1 cellular context compared by ENCODE assay signal in the genomic region with DNA sequence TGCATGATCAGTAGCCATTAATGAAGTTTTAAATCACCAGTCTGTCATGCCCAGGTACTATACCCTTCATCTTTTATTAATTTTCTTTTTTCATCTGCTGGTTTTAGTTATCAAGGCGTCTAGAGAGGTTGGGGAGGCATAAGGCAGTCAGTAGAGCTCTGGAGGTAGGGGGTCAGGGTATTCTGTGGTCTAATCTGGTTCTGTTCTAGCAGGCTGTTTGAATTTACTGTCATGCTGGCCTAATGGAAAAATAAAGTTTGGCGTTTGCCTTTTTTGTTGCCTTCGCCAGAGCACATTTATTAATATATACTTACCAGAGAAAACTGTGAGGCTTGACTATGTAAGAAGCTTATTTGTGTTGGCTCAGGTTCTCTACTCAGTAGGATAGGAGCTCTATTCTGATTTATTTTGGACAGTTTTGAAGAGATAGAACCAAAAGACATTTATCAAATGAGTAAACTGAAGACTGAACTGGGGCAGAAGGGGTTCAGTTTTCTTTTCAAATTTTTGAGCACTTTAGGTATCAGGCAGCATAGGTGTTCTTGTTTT.
TF ChIP-seq lines count a peak whose summit lies in the region.

No MANE protein-coding gene starts in this region.

TF ChIP-seq in GM23338, 12 proteins besides CTCF, POLR2A, EP300 and RAD21 (continued from another document):
- TF ChIP-seq, protein P1, sequence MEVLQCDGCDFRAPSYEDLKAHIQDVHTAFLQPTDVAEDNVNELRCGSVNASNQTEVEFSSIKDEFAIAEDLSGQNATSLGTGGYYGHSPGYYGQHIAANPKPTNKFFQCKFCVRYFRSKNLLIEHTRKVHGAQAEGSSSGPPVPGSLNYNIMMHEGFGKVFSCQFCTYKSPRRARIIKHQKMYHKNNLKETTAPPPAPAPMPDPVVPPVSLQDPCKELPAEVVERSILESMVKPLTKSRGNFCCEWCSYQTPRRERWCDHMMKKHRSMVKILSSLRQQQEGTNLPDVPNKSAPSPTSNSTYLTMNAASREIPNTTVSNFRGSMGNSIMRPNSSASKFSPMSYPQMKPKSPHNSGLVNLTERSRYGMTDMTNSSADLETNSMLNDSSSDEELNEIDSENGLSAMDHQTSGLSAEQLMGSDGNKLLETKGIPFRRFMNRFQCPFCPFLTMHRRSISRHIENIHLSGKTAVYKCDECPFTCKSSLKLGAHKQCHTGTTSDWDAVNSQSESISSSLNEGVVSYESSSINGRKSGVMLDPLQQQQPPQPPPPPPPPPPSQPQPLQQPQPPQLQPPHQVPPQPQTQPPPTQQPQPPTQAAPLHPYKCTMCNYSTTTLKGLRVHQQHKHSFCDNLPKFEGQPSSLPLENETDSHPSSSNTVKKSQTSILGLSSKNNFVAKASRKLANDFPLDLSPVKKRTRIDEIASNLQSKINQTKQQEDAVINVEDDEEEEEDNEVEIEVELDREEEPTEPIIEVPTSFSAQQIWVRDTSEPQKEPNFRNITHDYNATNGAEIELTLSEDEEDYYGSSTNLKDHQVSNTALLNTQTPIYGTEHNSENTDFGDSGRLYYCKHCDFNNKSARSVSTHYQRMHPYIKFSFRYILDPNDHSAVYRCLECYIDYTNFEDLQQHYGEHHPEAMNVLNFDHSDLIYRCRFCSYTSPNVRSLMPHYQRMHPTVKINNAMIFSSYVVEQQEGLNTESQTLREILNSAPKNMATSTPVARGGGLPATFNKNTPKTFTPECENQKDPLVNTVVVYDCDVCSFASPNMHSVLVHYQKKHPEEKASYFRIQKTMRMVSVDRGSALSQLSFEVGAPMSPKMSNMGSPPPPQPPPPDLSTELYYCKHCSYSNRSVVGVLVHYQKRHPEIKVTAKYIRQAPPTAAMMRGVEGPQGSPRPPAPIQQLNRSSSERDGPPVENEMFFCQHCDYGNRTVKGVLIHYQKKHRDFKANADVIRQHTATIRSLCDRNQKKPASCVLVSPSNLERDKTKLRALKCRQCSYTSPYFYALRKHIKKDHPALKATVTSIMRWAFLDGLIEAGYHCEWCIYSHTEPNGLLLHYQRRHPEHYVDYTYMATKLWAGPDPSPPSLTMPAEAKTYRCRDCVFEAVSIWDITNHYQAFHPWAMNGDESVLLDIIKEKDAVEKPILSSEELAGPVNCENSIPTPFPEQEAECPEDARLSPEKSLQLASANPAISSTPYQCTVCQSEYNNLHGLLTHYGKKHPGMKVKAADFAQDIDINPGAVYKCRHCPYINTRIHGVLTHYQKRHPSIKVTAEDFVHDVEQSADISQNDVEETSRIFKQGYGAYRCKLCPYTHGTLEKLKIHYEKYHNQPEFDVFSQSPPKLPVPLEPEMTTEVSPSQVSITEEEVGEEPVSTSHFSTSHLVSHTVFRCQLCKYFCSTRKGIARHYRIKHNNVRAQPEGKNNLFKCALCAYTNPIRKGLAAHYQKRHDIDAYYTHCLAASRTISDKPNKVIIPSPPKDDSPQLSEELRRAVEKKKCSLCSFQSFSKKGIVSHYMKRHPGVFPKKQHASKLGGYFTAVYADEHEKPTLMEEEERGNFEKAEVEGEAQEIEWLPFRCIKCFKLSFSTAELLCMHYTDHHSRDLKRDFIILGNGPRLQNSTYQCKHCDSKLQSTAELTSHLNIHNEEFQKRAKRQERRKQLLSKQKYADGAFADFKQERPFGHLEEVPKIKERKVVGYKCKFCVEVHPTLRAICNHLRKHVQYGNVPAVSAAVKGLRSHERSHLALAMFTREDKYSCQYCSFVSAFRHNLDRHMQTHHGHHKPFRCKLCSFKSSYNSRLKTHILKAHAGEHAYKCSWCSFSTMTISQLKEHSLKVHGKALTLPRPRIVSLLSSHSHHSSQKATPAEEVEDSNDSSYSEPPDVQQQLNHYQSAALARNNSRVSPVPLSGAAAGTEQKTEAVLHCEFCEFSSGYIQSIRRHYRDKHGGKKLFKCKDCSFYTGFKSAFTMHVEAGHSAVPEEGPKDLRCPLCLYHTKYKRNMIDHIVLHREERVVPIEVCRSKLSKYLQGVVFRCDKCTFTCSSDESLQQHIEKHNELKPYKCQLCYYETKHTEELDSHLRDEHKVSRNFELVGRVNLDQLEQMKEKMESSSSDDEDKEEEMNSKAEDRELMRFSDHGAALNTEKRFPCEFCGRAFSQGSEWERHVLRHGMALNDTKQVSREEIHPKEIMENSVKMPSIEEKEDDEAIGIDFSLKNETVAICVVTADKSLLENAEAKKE (CRISPR knock-in tag; IDR thresholded peaks at IDR 0.05), result no peak
- TF ChIP-seq ZNF114 (CRISPR knock-in tag; IDR thresholded peaks at IDR 0.05) (no peak), NANOG (IDR thresholded peaks at IDR 0.05; ENCODE audit: borderline replicate concordance) (no peak), POLR2AphosphoS5 (IDR thresholded peaks at IDR 0.05; ENCODE audit: low read depth) (no peak)
